8 cellular contexts compared by ENCODE assay signal in the genomic region with DNA sequence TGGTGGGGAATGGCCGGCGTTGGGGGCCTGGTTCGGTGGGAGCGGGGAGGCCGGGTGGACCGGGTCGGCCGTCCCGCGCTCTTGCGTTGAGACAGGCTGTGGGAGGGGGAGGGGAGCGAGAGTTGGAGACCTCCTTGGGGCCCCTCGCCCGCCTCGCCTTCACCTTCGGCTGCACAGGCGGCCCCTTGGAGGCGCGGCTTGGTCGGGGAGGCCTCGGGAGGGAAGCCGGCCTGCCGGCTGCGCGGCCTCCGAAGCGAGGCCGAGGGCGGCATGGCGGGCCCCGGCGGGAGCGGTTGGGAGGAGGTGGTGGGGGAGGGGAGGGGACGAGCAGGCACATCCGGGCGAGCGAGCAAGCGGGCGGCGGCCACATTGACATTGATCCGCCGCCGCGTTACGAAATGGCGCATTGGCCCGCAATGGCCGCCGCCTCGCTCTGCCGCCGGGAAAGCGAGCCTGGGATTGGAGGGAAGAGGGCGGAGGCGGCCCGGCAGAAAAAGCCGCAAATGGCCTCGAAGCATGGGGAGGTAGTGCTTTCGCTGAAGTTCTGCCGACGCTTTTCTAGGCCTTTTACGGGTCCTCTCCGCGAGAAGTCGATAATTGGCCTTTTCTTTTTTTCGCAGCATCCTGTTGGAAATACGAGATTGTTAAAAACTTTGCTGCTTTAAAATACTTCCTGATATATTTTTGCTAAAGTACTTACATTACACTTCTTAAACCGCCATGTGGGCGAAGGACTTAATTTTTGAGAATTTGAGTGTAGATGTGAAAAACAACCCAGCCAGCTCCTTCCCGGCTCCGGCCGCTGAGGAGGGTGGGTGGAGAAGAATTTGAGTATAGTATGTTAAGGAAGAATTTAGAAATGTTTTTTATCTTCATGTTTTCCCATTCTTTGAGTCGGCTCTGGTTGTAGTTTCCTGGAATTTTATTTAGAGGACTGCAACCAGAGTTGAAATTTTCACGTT. TPM values are rescaled to one million over a fixed set of nuclear protein-coding genes. Genes with fewer than 3 reads are reported as not detected.
DNase-seq lines count a peak whose midpoint lies in the region; ATAC-seq lines count a peak whose summit lies in the region.

No MANE protein-coding gene starts in this region.

- H3K4me3 ChIP-seq in CD4-positive, alpha-beta memory T cell (ENCODE audit: low read length in 2 of 2), result peak overlapping the region; percentile 98 to 99

- no peaks in the 10 kb centered on the region for H3K9me3 ChIP-seq in CD4-positive, alpha-beta memory T cell (ENCODE audit: control insufficient read depth in 1 of 2, low read length in 2 of 2)

- no peaks in the 10 kb centered on the region for H3K27me3 Mint-ChIP-seq in CD4-positive, alpha-beta memory T cell
- H3K27me3 Mint-ChIP-seq in activated CD4-positive, alpha-beta memory T cell treated with anti-CD3 and anti-CD28 coated beads, Interleukin-2, amount 10 ng/mL, durations not matched to agents 7 days and 5 days, result no peaks in the 10 kb centered on the region

- H3K4me3 Mint-ChIP-seq in CD4-positive, alpha-beta memory T cell, result peak overlapping the region; percentile 86 to 98 (median 95)
- H3K4me3 Mint-ChIP-seq in activated CD4-positive, alpha-beta memory T cell treated with anti-CD3 and anti-CD28 coated beads, Interleukin-2, amount 10 ng/mL, durations not matched to agents 7 days and 5 days, result peak overlapping the region; percentile 94

- H3K4me1 ChIP-seq in CD4-positive, alpha-beta memory T cell (ENCODE audit: insufficient read depth, low read length), result peaks cover 62% of the 10 kb centered on the region

- peaks cover 29 to 55% of the 10 kb centered on the region in 2 donors for H3K36me3 Mint-ChIP-seq in CD4-positive, alpha-beta memory T cell
- H3K36me3 Mint-ChIP-seq in activated CD4-positive, alpha-beta memory T cell treated with anti-CD3 and anti-CD28 coated beads, Interleukin-2, amount 10 ng/mL, durations not matched to agents 7 days and 5 days (ENCODE audit: low read depth), result peaks cover 55% of the 10 kb centered on the region

- intact Hi-C loops in CD4-positive, alpha-beta memory T cell (cut with micrococcal nuclease), result loop anchor here (1.0 to 2.0 kb wide), 6 partner anchors 18 to 1238 kb away; a partner anchor contains a TSS

- no peaks in the 10 kb centered on the region for H3K27me3 ChIP-seq in CD4-positive, alpha-beta memory T cell (ENCODE audit: insufficient read depth, low read length)

- H3K36me3 ChIP-seq in CD4-positive, alpha-beta memory T cell (ENCODE audit: insufficient read depth, low read length), result peaks cover 32% of the 10 kb centered on the region

- DNase-seq in CD4-positive, alpha-beta memory T cell, result peak; percentile 91 to 94 (median 91)
- DNase-seq in NCI-H82 (lab: John Stamatoyannopoulos, UW) (peak; percentile 94), ecto neural progenitor cell (ENCODE audit: low spot score) (peak; percentile 92), lung microvascular endothelial cell (ENCODE audit: low read depth in 2 of 2) (peak; percentile 91 to 95)
- peak; percentile 93 for DNase-seq in activated CD4-positive, alpha-beta memory T cell treated with anti-CD3 and anti-CD28 coated beads, Interleukin-2, amount 10 ng/mL, durations not matched to agents 7 days and 5 days
- peak; percentile 83 to 90 (median 88) for DNase-seq in stimulated activated CD4-positive, alpha-beta T cell treated with anti-CD3 and anti-CD28 coated beads, TNF-alpha, amount 100 ng/mL, for 24 hours (ENCODE audit: low read depth in 3 of 3)

- H3K27ac Mint-ChIP-seq in CD4-positive, alpha-beta memory T cell, result peak overlapping the region; percentile 98 to 100 (median 99)
- H3K27ac Mint-ChIP-seq in activated CD4-positive, alpha-beta memory T cell treated with anti-CD3 and anti-CD28 coated beads, Interleukin-2, amount 10 ng/mL, durations not matched to agents 7 days and 5 days, result peak overlapping the region; percentile 100

- peak; percentile 54 for ATAC-seq in GM19452 (IDR thresholded peaks at IDR 0.05; ENCODE audit: unreplicated experiment)
- peak; percentile 51 for ATAC-seq in HG03571 (IDR thresholded peaks at IDR 0.05; ENCODE audit: unreplicated experiment)

- CTCF ChIA-PET in CD4-positive, alpha-beta memory T cell (lab: Charles Lee; ENCODE audit: partially characterized antibody), result interaction anchor here (0.6 to 3.1 kb wide), 7 partner anchors 17 to 122 kb away, joined by 3 to 35 read pairs (median 4); a partner anchor contains a TSS
- CTCF ChIA-PET in activated CD4-positive, alpha-beta memory T cell treated with anti-CD3 and anti-CD28 coated beads, Interleukin-2, amount 10 ng/mL, durations not matched to agents 7 days and 5 days (lab: Charles Lee), result interaction anchor here (0.7 to 3.6 kb wide), 8 partner anchors 15 to 193 kb away, joined by 3 to 30 read pairs (median 10); a partner anchor contains a TSS

- H3K9me3 Mint-ChIP-seq in CD4-positive, alpha-beta memory T cell, result peaks cover 0 to 9% (median 0%) of the 10 kb centered on the region in 8 donors
- H3K9me3 Mint-ChIP-seq in activated CD4-positive, alpha-beta memory T cell treated with anti-CD3 and anti-CD28 coated beads, Interleukin-2, amount 10 ng/mL, durations not matched to agents 7 days and 5 days, result no peaks in the 10 kb centered on the region

- peaks cover 29 to 71% (median 42%) of the 10 kb centered on the region in 4 donors for H3K4me1 Mint-ChIP-seq in CD4-positive, alpha-beta memory T cell
- peaks cover 47% of the 10 kb centered on the region for H3K4me1 Mint-ChIP-seq in activated CD4-positive, alpha-beta memory T cell treated with anti-CD3 and anti-CD28 coated beads, Interleukin-2, amount 10 ng/mL, durations not matched to agents 7 days and 5 days

- peak overlapping the region; percentile 100 for H3K27ac ChIP-seq in CD4-positive, alpha-beta memory T cell (ENCODE audit: low read depth, low read length)

- POLR2A ChIA-PET in CD4-positive, alpha-beta memory T cell (lab: Charles Lee; ENCODE audit: partially characterized antibody), result interaction anchor here (0.6 to 5.0 kb wide), 21 partner anchors 9 to 179 kb away, joined by 3 to 260 read pairs (median 6); a partner anchor contains a TSS
- POLR2A ChIA-PET in activated CD4-positive, alpha-beta memory T cell treated with anti-CD3 and anti-CD28 coated beads, Interleukin-2, amount 10 ng/mL, durations not matched to agents 7 days and 5 days (lab: Charles Lee), result interaction anchor here (0.7 to 4.7 kb wide), 37 partner anchors 9 to 342 kb away, joined by 3 to 255 read pairs (median 5); a partner anchor contains a TSS

RNA-seq across cellular contexts. Expression of a gene that starts 0.6 kb away (rescaled TPM):
- total RNA-seq in CD4-positive, alpha-beta memory T cell, result 100 to 1,000 TPM; 172 to 175 TPM
- polyA plus RNA-seq in CD4-positive, alpha-beta memory T cell, result 10 to 100 TPM; 41.1 to 64.5 TPM
- 100 to 1,000 TPM; 309 to 312 TPM for total RNA-seq in activated CD4-positive, alpha-beta memory T cell treated with anti-CD3 and anti-CD28 coated beads, Interleukin-2, amount 10 ng/mL, durations not matched to agents 7 days and 5 days
- total RNA-seq in lung microvascular endothelial cell, result 26.6 and 31.8 TPM in 2 replicates

RNA-seq across cellular contexts. Expression of a gene that starts 51.4 kb away (rescaled TPM):
- total RNA-seq in CD4-positive, alpha-beta memory T cell, result 10 to 100 TPM; 86.9 TPM
- polyA plus RNA-seq in CD4-positive, alpha-beta memory T cell, result 10 to 100 TPM; 39.6 to 63.6 TPM
- total RNA-seq in activated CD4-positive, alpha-beta memory T cell treated with anti-CD3 and anti-CD28 coated beads, Interleukin-2, amount 10 ng/mL, durations not matched to agents 7 days and 5 days, result 10 to 100 TPM; 63.2 to 63.4 TPM
- 22.0 and 38.1 TPM in 2 replicates for total RNA-seq in lung microvascular endothelial cell

Comparison
In these comparisons a context has a peak if more than half of its experiments do, and no peak if none do; other contexts are left out.
1. Peak in every context shown above with its lines: DNase-seq, ATAC-seq, H3K4me3 ChIP-seq and H3K27ac ChIP-seq.